Comparison of ENCODE assay signal across 12 cellular contexts in the genomic region with DNA sequence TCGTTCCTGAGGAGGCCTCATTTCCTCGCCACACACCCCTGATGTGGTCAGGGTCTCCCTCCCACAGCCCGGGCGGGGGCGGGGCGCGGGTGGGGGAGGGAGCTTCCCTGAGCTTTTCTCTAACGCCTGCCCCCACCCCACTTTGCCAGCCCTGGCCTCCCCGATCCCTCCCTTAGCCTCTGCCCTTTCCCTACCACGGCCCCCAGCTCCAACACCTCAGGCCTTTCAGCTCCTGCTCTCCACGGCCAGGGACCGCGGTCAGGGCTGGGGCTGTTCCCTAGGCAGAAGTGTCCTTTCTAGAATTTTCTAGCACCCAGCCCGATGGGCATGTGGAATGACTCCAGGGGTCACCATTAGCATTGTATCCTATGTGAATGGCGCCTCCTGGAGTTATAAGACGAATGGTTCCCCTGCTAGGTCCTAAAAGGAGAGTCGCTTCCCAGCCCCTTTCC.
DNase-seq lines count a peak whose midpoint lies in the region; ATAC-seq and TF ChIP-seq lines count a peak whose summit lies in the region.
"Had no signal": no experiment of that assay in that cellular context is flagged by ENCODE, and none has a peak within 500 bp of the region (broad histone marks: within the 10 kb centered on the region; RNA-seq: fewer than 3 reads in every experiment).

No MANE protein-coding gene starts in this region.

- no peak overlapping the region for H3K4me3 ChIP-seq in GM23338
- no peak overlapping the region for H3K4me3 ChIP-seq in MM.1S (ENCODE audit: low read length)
- H3K4me3 ChIP-seq: suprapubic skin had no signal

- H3F3A ChIP-seq in GM23338 (replicated peaks; ENCODE audit: low read depth) (no peaks in the 10 kb centered on the region), MM.1S (ENCODE audit: insufficient read depth, low read length) (no peaks in the 10 kb centered on the region)

- TF ChIP-seq CTCF in AG09319 (IDR thresholded peaks at IDR 0.05; ENCODE audit: low read depth, low read length) (peak; percentile 27), GM23338 (conservative IDR thresholded peaks at IDR 0.05; ENCODE audit: low read depth in 2 of 2) (peak; percentile 42 to 57), activated B cell treated with CpG ODN at 0.5 μM for 24 hours (IDR thresholded peaks at IDR 0.05) (no peak), MM.1S (IDR thresholded peaks at IDR 0.05; ENCODE audit: low read length) (no peak)

- 0 out of 2 replicates have a peak overlapping the region, but pooled peaks have one; percentile 38 for H3K4me2 ChIP-seq in GM23338
- no peak overlapping the region for H3K4me2 ChIP-seq in MM.1S (ENCODE audit: low read depth, low read length)

- peaks cover 16% of the 10 kb centered on the region; the same call in 2 of the 3 replicates for H3K4me1 Mint-ChIP-seq in GM23338
- peaks cover 34% of the 10 kb centered on the region for H3K4me1 Mint-ChIP-seq in activated B cell treated with CpG ODN at 0.5 μM for 24 hours

- DNase-seq in AG09319 (ENCODE audit: extremely low read depth, low read depth) (no peak), GM23338 (ENCODE audit: low spot score) (peak; percentile 74), activated B cell treated with CpG ODN at 0.5 μM for 24 hours (no peak), iPS-NIHi7 (ENCODE audit: extremely low spot score) (peak; percentile 44), posterior cingulate gyrus (no peak), MM.1S (no peak)
- DNase-seq: activated CD4-positive, alpha-beta T cell treated with anti-CD3 and anti-CD28 coated beads for 4 hours; activated naive CD8-positive, alpha-beta T cell treated with anti-CD3 and anti-CD28 coated beads, Interleukin-2, amount 10 ng/mL, durations not matched to agents 7 days and 5 days; Calu3 had no signal

- H3K27me3 ChIP-seq in GM23338 (ENCODE audit: insufficient read depth) (no peaks in the 10 kb centered on the region), MM.1S (replicated peaks; ENCODE audit: insufficient read depth, low read length) (no peaks in the 10 kb centered on the region)
- H3K27me3 ChIP-seq: suprapubic skin had no signal

- H3K27ac ChIP-seq in GM23338 (ENCODE audit: low read depth), result no peak overlapping the region
- H3K27ac ChIP-seq in MM.1S (ENCODE audit: low read length), result no peak overlapping the region
- H3K27ac ChIP-seq: suprapubic skin had no signal

- CTCF ChIA-PET in activated B cell treated with CpG ODN at 0.5 μM for 24 hours (lab: Charles Lee), result no interaction called here

- H3K9me3 Mint-ChIP-seq in GM23338 (no peaks in the 10 kb centered on the region), activated B cell treated with CpG ODN at 0.5 μM for 24 hours (no peaks in the 10 kb centered on the region)
- H3K9me3 Mint-ChIP-seq: activated naive CD8-positive, alpha-beta T cell treated with anti-CD3 and anti-CD28 coated beads, Interleukin-2, amount 10 ng/mL, durations not matched to agents 7 days and 5 days had no signal

- no peaks in the 10 kb centered on the region for H3K9me3 ChIP-seq in MM.1S (replicated peaks; ENCODE audit: insufficient read depth, low read length)
- H3K9me3 ChIP-seq: suprapubic skin had no signal

- intact Hi-C loops in activated B cell treated with CpG ODN at 0.5 μM for 24 hours (cut with micrococcal nuclease) (no loop called here), posterior cingulate gyrus (cut with DNase I) (no loop called here)

- H3K4me1 ChIP-seq in GM23338 (ENCODE audit: insufficient read depth) (no peaks in the 10 kb centered on the region), MM.1S (ENCODE audit: low read length) (no peaks in the 10 kb centered on the region)
- H3K4me1 ChIP-seq: suprapubic skin had no signal

- H3K36me3 ChIP-seq in GM23338 (ENCODE audit: insufficient read depth) (no peaks in the 10 kb centered on the region), MM.1S (replicated peaks; ENCODE audit: insufficient read depth, low read length) (no peaks in the 10 kb centered on the region)
- H3K36me3 ChIP-seq: suprapubic skin had no signal

- H4K20me1 ChIP-seq in GM23338 (replicated peaks; ENCODE audit: insufficient read depth) (no peaks in the 10 kb centered on the region), MM.1S (ENCODE audit: insufficient read depth, low read length) (no peaks in the 10 kb centered on the region)

- H3K27ac Mint-ChIP-seq in GM23338 (no peak overlapping the region), activated B cell treated with CpG ODN at 0.5 μM for 24 hours (peak overlapping the region; percentile 63)
- H3K27ac Mint-ChIP-seq: activated naive CD8-positive, alpha-beta T cell treated with anti-CD3 and anti-CD28 coated beads, Interleukin-2, amount 10 ng/mL, durations not matched to agents 7 days and 5 days had no signal

- H3K4me3 Mint-ChIP-seq in GM23338 (no peak overlapping the region), activated B cell treated with CpG ODN at 0.5 μM for 24 hours (no peak overlapping the region)
- H3K4me3 Mint-ChIP-seq: activated naive CD8-positive, alpha-beta T cell treated with anti-CD3 and anti-CD28 coated beads, Interleukin-2, amount 10 ng/mL, durations not matched to agents 7 days and 5 days had no signal

- H3K9ac ChIP-seq in MM.1S (ENCODE audit: low read length), result no peak overlapping the region

- H2AFZ ChIP-seq in GM23338 (no peak overlapping the region), MM.1S (ENCODE audit: low read length) (no peak overlapping the region)

- ATAC-seq in GM23338, result peak; percentile 68
- ATAC-seq in activated B cell treated with CpG ODN at 0.5 μM for 24 hours (ENCODE audit: low read depth), result no peak
- ATAC-seq in HG03442 (IDR thresholded peaks at IDR 0.05; ENCODE audit: unreplicated experiment), result no peak
- no peak for ATAC-seq in HG03159 (IDR thresholded peaks at IDR 0.05; ENCODE audit: unreplicated experiment)

- no peaks in the 10 kb centered on the region for H3K36me3 Mint-ChIP-seq in GM23338 (ENCODE audit: low read depth)
- H3K36me3 Mint-ChIP-seq in activated B cell treated with CpG ODN at 0.5 μM for 24 hours (ENCODE audit: low read depth), result no peaks in the 10 kb centered on the region
- H3K36me3 Mint-ChIP-seq: activated naive CD8-positive, alpha-beta T cell treated with anti-CD3 and anti-CD28 coated beads, Interleukin-2, amount 10 ng/mL, durations not matched to agents 7 days and 5 days had no signal

- H3K27me3 Mint-ChIP-seq in GM23338 (ENCODE audit: insufficient read depth, low read depth, poor library complexity) (peaks cover 14% of the 10 kb centered on the region), activated B cell treated with CpG ODN at 0.5 μM for 24 hours (no peaks in the 10 kb centered on the region)

- H3K79me2 ChIP-seq in GM23338 (replicated peaks; ENCODE audit: insufficient read depth) (no peaks in the 10 kb centered on the region), MM.1S (ENCODE audit: low read length) (no peaks in the 10 kb centered on the region)

- POLR2A ChIA-PET in activated B cell treated with CpG ODN at 0.5 μM for 24 hours (lab: Charles Lee), result interaction anchor here (0.6 to 2.0 kb wide), 3 partner anchors 123 to 200 kb away, joined by 4 to 18 read pairs (median 4); no protein-coding TSS in a partner anchor

- H3K9me2 ChIP-seq in GM23338 (ENCODE audit: insufficient read depth), result no peaks in the 10 kb centered on the region
- no peaks in the 10 kb centered on the region for H3K9me2 ChIP-seq in MM.1S (replicated peaks; ENCODE audit: insufficient read depth, low read length)

TF ChIP-seq in GM23338, 12 proteins besides CTCF, POLR2A, EP300 and RAD21 (continues in another document):
- TF ChIP-seq EZH2 (IDR thresholded peaks at IDR 0.05; ENCODE audit: low read depth, unreplicated experiment), result no peak

Comparison
In these comparisons a context has a peak if more than half of its experiments do, and no peak if none do; other contexts are left out.
1. DNase-seq: peak in GM23338 (single experiment) and iPS-NIHi7 (single experiment); none in AG09319 (single experiment), activated B cell treated with CpG ODN at 0.5 μM for 24 hours (single experiment), posterior cingulate gyrus (0 of 10) and MM.1S (single experiment).
2. CTCF ChIP-seq: peak in AG09319 (single experiment) and GM23338 (2 of 2); none in activated B cell treated with CpG ODN at 0.5 μM for 24 hours (single experiment) and MM.1S (single experiment).